In the genomic region with DNA sequence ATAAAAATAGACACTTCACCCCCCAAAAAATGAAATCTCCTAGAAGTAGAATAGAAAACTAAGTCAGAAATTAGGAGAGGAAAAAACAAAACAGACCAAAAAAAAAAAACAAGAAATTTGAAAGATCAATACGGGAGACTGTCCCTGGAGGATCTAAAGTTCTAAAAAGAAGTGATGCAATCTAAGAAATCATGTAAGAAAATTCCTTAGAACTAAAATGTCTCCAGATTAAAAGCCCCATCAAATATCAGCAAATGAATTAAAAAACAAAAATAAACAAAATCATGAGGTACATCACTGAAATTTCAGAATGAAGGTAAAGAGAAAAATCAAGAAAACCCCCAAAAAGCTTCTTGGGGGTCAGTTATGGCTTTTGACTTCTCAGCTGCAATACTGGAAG, we compare ENCODE assay signal across 27 cellular contexts. TPM values are rescaled to one million over a fixed set of nuclear protein-coding genes. Genes with fewer than 3 reads are reported as not detected.
DNase-seq lines count a peak whose midpoint lies in the region; ATAC-seq, FAIRE-seq and TF ChIP-seq lines count a peak whose summit lies in the region.
"Had no signal": no experiment of that assay in that cellular context is flagged by ENCODE, and none has a peak within 500 bp of the region (broad histone marks: within the 10 kb centered on the region; RNA-seq: fewer than 3 reads in every experiment).

No MANE protein-coding gene starts in this region.

- peaks cover 21% of the 10 kb centered on the region for H3K36me3 Mint-ChIP-seq in activated CD8-positive, alpha-beta T cell treated with anti-CD3 and anti-CD28 coated beads, Interleukin-2, amount 10 ng/mL, durations not matched to agents 7 days and 5 days (ENCODE audit: low read depth)
- peaks cover 16% of the 10 kb centered on the region for H3K36me3 Mint-ChIP-seq in activated CD8-positive, alpha-beta T cell treated with anti-CD3 and anti-CD28 coated beads for 36 hours (ENCODE audit: low read depth)

- H3K4me3 Mint-ChIP-seq in activated CD8-positive, alpha-beta T cell treated with anti-CD3 and anti-CD28 coated beads, Interleukin-2, amount 10 ng/mL, durations not matched to agents 7 days and 5 days = no peak overlapping the region
- no peak overlapping the region for H3K4me3 Mint-ChIP-seq in activated CD8-positive, alpha-beta T cell treated with anti-CD3 and anti-CD28 coated beads for 36 hours
- H3K4me3 Mint-ChIP-seq: CD4-positive, alpha-beta T cell had no signal

- peak overlapping the region; percentile 6 for H3K27ac Mint-ChIP-seq in activated CD8-positive, alpha-beta T cell treated with anti-CD3 and anti-CD28 coated beads, Interleukin-2, amount 10 ng/mL, durations not matched to agents 7 days and 5 days
- H3K27ac Mint-ChIP-seq in activated CD8-positive, alpha-beta T cell treated with anti-CD3 and anti-CD28 coated beads for 36 hours = no peak overlapping the region
- H3K27ac Mint-ChIP-seq: CD4-positive, alpha-beta T cell had no signal

- no peak for ATAC-seq in activated CD8-positive, alpha-beta T cell treated with anti-CD3 and anti-CD28 coated beads, Interleukin-2, amount 10 ng/mL, durations not matched to agents 7 days and 5 days
- ATAC-seq in activated CD8-positive, alpha-beta T cell treated with anti-CD3 and anti-CD28 coated beads for 36 hours = no peak
- ATAC-seq in GM12878 (no peak), psoas muscle (no peak)
- ATAC-seq: HCT116, HepG2 had no signal

- DNase-seq in activated CD8-positive, alpha-beta T cell treated with anti-CD3 and anti-CD28 coated beads, Interleukin-2, amount 10 ng/mL, durations not matched to agents 7 days and 5 days = no peak
- DNase-seq in activated CD8-positive, alpha-beta T cell treated with anti-CD3 and anti-CD28 coated beads for 36 hours = no peak
- DNase-seq in GM12878 (ENCODE audit: low read depth, low spot score) (no peak), fibroblast of the aortic adventitia (ENCODE audit: low read depth) (peak; percentile 31), psoas muscle (no peak)
- no peak for DNase-seq in stimulated activated CD4-positive, alpha-beta T cell treated with anti-CD3 and anti-CD28 coated beads, Interleukin-12 subunit alpha, Interleukin-12 subunit beta, amount 100 ng/mL, for 4 hours
- DNase-seq in activated CD8-positive, alpha-beta memory T cell treated with anti-CD3 and anti-CD28 coated beads for 24 hours = no peak
- DNase-seq in NK-92 treated with Interleukin-12 subunit alpha and Interleukin-12 subunit beta, amount 100 ng/mL, for 24 hours (lab: John Stamatoyannopoulos, UW) = no peak
- DNase-seq: ACHN; Caco-2; CD4-positive, alpha-beta T cell; DMS 273 treated with DMSO at 0.1 percent for 48 hours; DMS79 treated with DMSO at 0.1 percent for 48 hours; KG1; NCI-H1105; NCI-H146; NCI-H2029; NCI-H2171; NCI-H524 treated with DMSO at 0.1 percent for 48 hours; NCI-H82; Peyer's patch had no signal

- SMC1A ChIA-PET in GM12878 (lab: Charles Lee; ENCODE audit: uncharacterized antibody, unreplicated experiment) = interaction anchor here (0.7 to 1.3 kb wide), 3 partner anchors 10 to 60 kb away, joined by 3 to 4 read pairs (median 3); no protein-coding TSS in a partner anchor

- intact Hi-C loops in activated CD8-positive, alpha-beta T cell treated with anti-CD3 and anti-CD28 coated beads for 36 hours (cut with micrococcal nuclease) = no loop called here
- intact Hi-C loops in GM12878 (cut with micrococcal nuclease; ENCODE audit: unreplicated experiment) (no loop called here), psoas muscle (cut with DNase I) (no loop called here)

- H3K4me2 ChIP-seq in GM12878 (ENCODE audit: control insufficient read depth, insufficient read depth) = no peak overlapping the region
- H3K4me2 ChIP-seq: BLaER1 had no signal

- H3K9me3 Mint-ChIP-seq in activated CD8-positive, alpha-beta T cell treated with anti-CD3 and anti-CD28 coated beads, Interleukin-2, amount 10 ng/mL, durations not matched to agents 7 days and 5 days (ENCODE audit: insufficient read depth) = no peaks in the 10 kb centered on the region
- peaks cover 1% of the 10 kb centered on the region for H3K9me3 Mint-ChIP-seq in activated CD8-positive, alpha-beta T cell treated with anti-CD3 and anti-CD28 coated beads for 36 hours
- H3K9me3 Mint-ChIP-seq: CD4-positive, alpha-beta T cell had no signal

- peaks cover 4% of the 10 kb centered on the region; the same call in 1 of the 2 replicates for H4K20me1 ChIP-seq in GM12878 (ENCODE audit: control insufficient read depth, insufficient read depth)

- peak overlapping the region; percentile 13; the same call in 1 of the 2 replicates for H3K27ac ChIP-seq in GM12878 (ENCODE audit: control insufficient read depth, insufficient read depth)
- H3K27ac ChIP-seq in psoas muscle = peak overlapping the region; percentile 3
- H3K27ac ChIP-seq: 22Rv1, BLaER1, HL-60, Peyer's patch had no signal

- TF ChIP-seq CTCF in activated CD8-positive, alpha-beta T cell treated with anti-CD3 and anti-CD28 coated beads for 36 hours (IDR thresholded peaks at IDR 0.05) = no peak
- TF ChIP-seq CTCF in GM12878 (IDR thresholded peaks at IDR 0.05 in 2 of 3, conservative IDR thresholded peaks at IDR 0.05 in 1 of 3; ENCODE audit: control insufficient read depth in 2 of 3, extremely low read depth in 1 of 3, insufficient read depth in 1 of 3, low read depth in 3 of 3, low read length in 3 of 3) (no peak), fibroblast of the aortic adventitia (IDR thresholded peaks at IDR 0.05; ENCODE audit: insufficient read depth, low read length) (no peak), psoas muscle (IDR thresholded peaks at IDR 0.05) (no peak)

- no peak for FAIRE-seq in GM12878 (lab: Jason Lieb, UNC)
- FAIRE-seq: H1, HepG2 had no signal

- H3K4me1 Mint-ChIP-seq in activated CD8-positive, alpha-beta T cell treated with anti-CD3 and anti-CD28 coated beads, Interleukin-2, amount 10 ng/mL, durations not matched to agents 7 days and 5 days (ENCODE audit: low read depth) = peaks cover 15% of the 10 kb centered on the region
- peaks cover 33% of the 10 kb centered on the region for H3K4me1 Mint-ChIP-seq in activated CD8-positive, alpha-beta T cell treated with anti-CD3 and anti-CD28 coated beads for 36 hours (ENCODE audit: low read depth)

- CTCF ChIA-PET in activated CD8-positive, alpha-beta T cell treated with anti-CD3 and anti-CD28 coated beads, Interleukin-2, amount 10 ng/mL, durations not matched to agents 7 days and 5 days (lab: Charles Lee) = interaction anchor here (1.0 kb wide), 2 partner anchors 18 to 194 kb away, joined by 3 read pairs; no protein-coding TSS in a partner anchor
- CTCF ChIA-PET in activated CD8-positive, alpha-beta T cell treated with anti-CD3 and anti-CD28 coated beads for 36 hours (lab: Charles Lee) = no interaction called here
- CTCF ChIA-PET in GM12878 (lab: Yijun Ruan, JAX) = interaction anchor here (0.7 kb wide), 2 partner anchors 11 to 452 kb away, joined by 3 read pairs; no protein-coding TSS in a partner anchor

- TF ChIP-seq EP300 in GM12878 (IDR thresholded peaks at IDR 0.05; ENCODE audit: borderline replicate concordance in 1 of 2, control insufficient read depth in 1 of 2, low read depth in 2 of 2, low read length in 2 of 2) = no peak

- in situ Hi-C loops in GM12878 (cut with MboI) = no loop called here

- POLR2A ChIA-PET in activated CD8-positive, alpha-beta T cell treated with anti-CD3 and anti-CD28 coated beads, Interleukin-2, amount 10 ng/mL, durations not matched to agents 7 days and 5 days (lab: Charles Lee) = no interaction called here
- POLR2A ChIA-PET in activated CD8-positive, alpha-beta T cell treated with anti-CD3 and anti-CD28 coated beads for 36 hours (lab: Charles Lee) = interaction anchor here (0.6 to 1.2 kb wide), 2 partner anchors 14 to 159 kb away, joined by 3 to 5 read pairs; no protein-coding TSS in a partner anchor
- POLR2A ChIA-PET in GM12878 (lab: Charles Lee) = interaction anchor here (1.3 kb wide), 1 partner anchor 14 kb away, joined by 4 read pairs; the partner anchor contains the start of gene FNIP1

- H3K9me3 ChIP-seq in GM12878 (replicated peaks; ENCODE audit: control insufficient read depth, insufficient read depth, low read length) (peaks cover 2% of the 10 kb centered on the region; the same call in 2 of the 3 replicates), psoas muscle (no peaks in the 10 kb centered on the region)
- H3K9me3 ChIP-seq: Caco-2, Peyer's patch had no signal

- RAD21 ChIA-PET in GM12878 (lab: Charles Lee; ENCODE audit: unreplicated experiment) = interaction anchor here (1.3 kb wide), 1 partner anchor 10 kb away, joined by 4 read pairs; no protein-coding TSS in a partner anchor

- H3K36me3 ChIP-seq in GM12878 (ENCODE audit: control insufficient read depth in 2 of 2, insufficient read depth in 2 of 2, low read length in 1 of 2) (no peaks in the 10 kb centered on the region; a peak in 1 of 4 replicates), psoas muscle (ENCODE audit: insufficient read depth in 1 of 2, low read depth in 1 of 2) (peaks cover 0 to 7% of the 10 kb centered on the region in 2 donors)
- H3K36me3 ChIP-seq: Peyer's patch had no signal

- no TSS peak for BruUV-seq in GM12878 (replicated peaks; lab: Mats Ljungman, UMichigan)

- H3K79me2 ChIP-seq in GM12878 (ENCODE audit: control insufficient read depth, insufficient read depth, low read length) = peaks cover 42% of the 10 kb centered on the region

- H3K27me3 ChIP-seq in GM12878 (replicated peaks in 1 of 2; ENCODE audit: control insufficient read depth in 2 of 2, insufficient read depth in 2 of 2, low read length in 1 of 2) (no peaks in the 10 kb centered on the region), psoas muscle (ENCODE audit: insufficient read depth in 3 of 3, low read length in 2 of 3) (no peaks in the 10 kb centered on the region)
- H3K27me3 ChIP-seq: BLaER1, Peyer's patch had no signal

- no peak for TF ChIP-seq POLR2A in GM12878 (IDR thresholded peaks at IDR 0.05; ENCODE audit: low read depth, low read length)

- 50% methylated on average over 1 of the region's 1 CpG for WGBS in GM12878 (ENCODE audit: insufficient coverage, insufficient replicate concordance, low lambda C conversion rate, missing lambda C conversion rate)
- WGBS in psoas muscle, 3 donors = 66 to 85% (median 67%) methylated on average over 1 of the region's 1 CpG

- no peak overlapping the region for H3K9ac ChIP-seq in GM12878 (ENCODE audit: control insufficient read depth, insufficient read depth, low read length)
- H3K9ac ChIP-seq: BLaER1 had no signal

- no peak for TF ChIP-seq RAD21 in GM12878 (IDR thresholded peaks at IDR 0.05; ENCODE audit: insufficient read depth, low read depth, low read length)

- H2AFZ ChIP-seq in GM12878 (ENCODE audit: control insufficient read depth, low read depth, low read length) = no peak overlapping the region

- H3K4me3 ChIP-seq in GM12878 = no peak overlapping the region
- H3K4me3 ChIP-seq in fibroblast of the aortic adventitia (ENCODE audit: low read depth, low read length) = no peak overlapping the region
- no peak overlapping the region for H3K4me3 ChIP-seq in psoas muscle
- H3K4me3 ChIP-seq: BLaER1, Peyer's patch had no signal

- H3K4me1 ChIP-seq in GM12878 (ENCODE audit: control insufficient read depth, insufficient read depth, low read length) (no peaks in the 10 kb centered on the region; the same call in 1 of the 2 replicates), psoas muscle (peaks cover 60% of the 10 kb centered on the region)
- H3K4me1 ChIP-seq: BLaER1 had no signal

- no peaks in the 10 kb centered on the region for H3K27me3 Mint-ChIP-seq in activated CD8-positive, alpha-beta T cell treated with anti-CD3 and anti-CD28 coated beads, Interleukin-2, amount 10 ng/mL, durations not matched to agents 7 days and 5 days (ENCODE audit: low read depth)
- H3K27me3 Mint-ChIP-seq in activated CD8-positive, alpha-beta T cell treated with anti-CD3 and anti-CD28 coated beads for 36 hours = no peaks in the 10 kb centered on the region
- H3K27me3 Mint-ChIP-seq: CD4-positive, alpha-beta T cell had no signal

RNA-seq across cellular contexts. Expression of gene FNIP1, which starts 13.5 kb away (rescaled TPM):
- total RNA-seq in activated CD8-positive, alpha-beta T cell treated with anti-CD3 and anti-CD28 coated beads, Interleukin-2, amount 10 ng/mL, durations not matched to agents 7 days and 5 days = 10 to 100 TPM; 25.5 to 26.7 TPM
- 10 to 100 TPM; 15.9 to 16.0 TPM for total RNA-seq in activated CD8-positive, alpha-beta T cell treated with anti-CD3 and anti-CD28 coated beads for 36 hours
- 139 and 147 TPM in 2 replicates for total RNA-seq in GM12878 (2013; cell fraction: nucleolus; rRNA removed)
- total RNA-seq in GM12878 (2014; rRNA removed) (16.1 and 19.5 TPM in 2 replicates), GM12878 (2014; rRNA removed; fragmentation: Illumina TruSeq; extraction: Trizol) (16.8 and 17.4 TPM in 2 replicates), GM12878 (2021) (17.0 and 18.0 TPM in 2 replicates), fibroblast of the aortic adventitia (ENCODE audit: low replicate concordance) (99.9 and 125 TPM in 2 replicates), psoas muscle (10 to 100 TPM; 19.0 to 45.2 (median 30.1) TPM)
- 7.4 TPM for polyA plus RNA-seq in GM12878 (2011; ENCODE audit: low read depth)
- polyA plus RNA-seq in GM12878 (2011; rRNA removed) (13.8 and 19.5 TPM in 2 replicates), GM12878 (2014; fragmentation: Illumina TruSeq; extraction: Trizol) (9.9 and 12.6 TPM in 2 replicates), GM12878 (2014; fragmentation: Nextera tagmentation; extraction: Ambion mirVana) (1 to 10 TPM; 4.3 to 7.0 TPM), GM12878 (2014; rRNA removed) (7.4 and 8.1 TPM in 2 replicates), GM12878 (2016; fragmentation: Nextera tagmentation; extraction: Ambion mirVana) (10 to 100 TPM; 14.1 to 16.3 TPM), psoas muscle (10 to 100 TPM in 1 of 3 donors, 1 to 10 TPM in 2; 6.4 to 25.0 (median 9.2) TPM)
- 6.4 and 7.3 TPM in 2 replicates for polyA plus RNA-seq in GM12878 (2011; cell fraction: cytosol; rRNA removed)
- polyA plus RNA-seq in GM12878 (2011; cell fraction: nucleus; rRNA removed) = 11.1 and 12.0 TPM in 2 replicates
- 11.7 and 12.4 TPM in 2 replicates for polyA plus RNA-seq in GM12878 (2012)
- 27.7 and 28.5 TPM in 2 replicates for polyA minus RNA-seq in GM12878 (2011; rRNA and poly(A)+ RNA removed)
- 10.4 TPM in 2 replicates for polyA minus RNA-seq in GM12878 (2011; cell fraction: cytosol; rRNA and poly(A)+ RNA removed)
- polyA minus RNA-seq in GM12878 (2011; cell fraction: nucleus; rRNA and poly(A)+ RNA removed) = 31.2 and 44.2 TPM in 2 replicates
